ENCODE assay signal across 1 cellular context in the genomic region with DNA sequence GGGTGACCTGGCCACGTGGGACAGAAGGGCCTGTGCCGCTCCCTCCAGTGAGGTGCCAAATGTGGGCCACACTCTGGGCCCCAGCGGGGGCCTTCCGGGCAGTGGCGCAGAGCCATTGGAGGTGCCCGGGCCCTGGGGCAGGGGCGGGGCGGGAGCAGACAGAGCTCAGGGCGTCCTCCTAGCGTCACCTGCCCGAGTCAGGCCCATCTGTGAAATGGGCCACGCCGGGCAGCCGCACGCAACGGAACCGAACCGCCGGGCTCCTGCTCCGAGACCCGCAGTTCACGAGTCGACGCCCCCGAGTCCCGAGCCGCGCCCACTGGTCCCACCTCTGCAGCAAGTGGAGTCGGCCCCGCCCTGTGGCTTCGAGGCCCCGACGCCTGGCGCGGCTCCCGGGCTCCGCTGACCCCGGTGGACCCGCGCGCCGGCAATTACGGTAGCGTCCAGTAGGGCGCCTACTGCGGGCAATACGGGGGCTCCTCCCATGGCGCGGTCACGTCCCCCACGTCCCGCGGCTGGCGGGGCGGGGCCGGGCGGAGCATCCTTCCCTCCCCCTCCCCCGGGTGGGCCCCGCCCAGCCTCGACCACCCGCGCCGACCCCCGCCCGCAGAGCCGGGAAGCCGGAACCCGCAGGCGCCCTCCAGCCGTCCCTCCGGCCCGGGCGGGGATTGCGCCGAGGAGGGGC.
TF ChIP-seq lines count a peak whose summit lies in the region.

No MANE protein-coding gene starts in this region.

TF ChIP-seq in K562, 482 proteins besides CTCF, POLR2A, EP300 and RAD21 (continued from another document and continues in another):
- TF ChIP-seq HNRNPLL (IDR thresholded peaks at IDR 0.05; ENCODE audit: low read depth, low read length, poor library complexity, severe bottlenecking) (peak; percentile 85), ZNF518B (CRISPR knock-in tag; IDR thresholded peaks at IDR 0.05) (no peak), ZNF23 (CRISPR knock-in tag; IDR thresholded peaks at IDR 0.05) (no peak), ZNF76 (CRISPR knock-in tag; IDR thresholded peaks at IDR 0.05; ENCODE audit: borderline replicate concordance) (0 out of 2 replicates have a peak, but pooled peaks have one; percentile 46), C11orf30 (IDR thresholded peaks at IDR 0.05; ENCODE audit: low read depth) (no peak), CREB3 (tag; conservative IDR thresholded peaks at IDR 0.05; ENCODE audit: low read depth) (no peak), CTBP1 (IDR thresholded peaks at IDR 0.05; ENCODE audit: borderline replicate concordance) (peak; percentile 86), ILK (tag; IDR thresholded peaks at IDR 0.05; ENCODE audit: borderline replicate concordance, low read depth) (no peak), FOXJ2 (tag; IDR thresholded peaks at IDR 0.05) (no peak), ZNF57 (CRISPR knock-in tag; IDR thresholded peaks at IDR 0.05) (no peak), NCOA1 (IDR thresholded peaks at IDR 0.05; ENCODE audit: low read depth) (no peak), STAT5A (IDR thresholded peaks at IDR 0.05; ENCODE audit: borderline replicate concordance, low read length) (no peak), SIN3B (IDR thresholded peaks at IDR 0.05; ENCODE audit: low read depth) (no peak), L3MBTL2 (IDR thresholded peaks at IDR 0.05) (peak; percentile 97), BHLHE40 (IDR thresholded peaks at IDR 0.05; ENCODE audit: low read length) (peak; percentile 56; the same call in 1 of the 2 replicates), ZNF764 (CRISPR knock-in tag; IDR thresholded peaks at IDR 0.05; ENCODE audit: low read depth) (no peak), RBFOX2 (IDR thresholded peaks at IDR 0.05; ENCODE audit: low read depth, low read length) (peak; percentile 25; the same call in 1 of the 2 replicates), MIER1 (IDR thresholded peaks at IDR 0.05; ENCODE audit: low read depth) (no peak), DMBX1 (CRISPR knock-in tag; IDR thresholded peaks at IDR 0.05; ENCODE audit: borderline replicate concordance) (no peak), ZNF3 (CRISPR knock-in tag; IDR thresholded peaks at IDR 0.05) (no peak), ZBTB34 (CRISPR knock-in tag; IDR thresholded peaks at IDR 0.05) (no peak), STAT5B (CRISPR knock-in tag; IDR thresholded peaks at IDR 0.05) (no peak), SMAD4 (CRISPR knock-in tag; conservative IDR thresholded peaks at IDR 0.05) (peak; percentile 95), ZBTB8A (IDR thresholded peaks at IDR 0.05; ENCODE audit: partially characterized antibody) (no peak), BMI1 (IDR thresholded peaks at IDR 0.05; ENCODE audit: low read length) (no peak), RBM34 (IDR thresholded peaks at IDR 0.05; ENCODE audit: borderline replicate concordance, insufficient read depth, low read length) (no peak), ZFPM2 (CRISPR knock-in tag; IDR thresholded peaks at IDR 0.05) (no peak), MTF1 (CRISPR knock-in tag; IDR thresholded peaks at IDR 0.05; ENCODE audit: borderline replicate concordance) (no peak), JUN (IDR thresholded peaks at IDR 0.05; ENCODE audit: borderline replicate concordance, low read depth, low read length) (0 out of 2 replicates have a peak, but pooled peaks have one; percentile 9), JUN (CRISPR knock-in tag; IDR thresholded peaks at IDR 0.05; ENCODE audit: borderline replicate concordance) (no peak), ZNF445 (CRISPR knock-in tag; IDR thresholded peaks at IDR 0.05; ENCODE audit: low read depth) (no peak), DDX20 (tag; IDR thresholded peaks at IDR 0.05; ENCODE audit: low read depth) (no peak), ZFP91 (CRISPR knock-in tag; IDR thresholded peaks at IDR 0.05) (no peak), ZNF311 (CRISPR knock-in tag; IDR thresholded peaks at IDR 0.05) (peak; percentile 60; the same call in 1 of the 2 replicates), PCBP2 (IDR thresholded peaks at IDR 0.05; ENCODE audit: low read depth, low read length, poor library complexity, severe bottlenecking) (no peak), RNF2 (IDR thresholded peaks at IDR 0.05) (peak; percentile 94), ZNF561 (CRISPR knock-in tag; conservative IDR thresholded peaks at IDR 0.05) (no peak), KDM4B (IDR thresholded peaks at IDR 0.05; ENCODE audit: borderline replicate concordance in 2 of 2, low read depth in 1 of 2) (0 out of 4 replicates have a peak, but pooled peaks of 1 of the 2 experiments have one; percentile 56), KAT2B (IDR thresholded peaks at IDR 0.05; ENCODE audit: low read depth, low read length) (no peak), RUNX1 (IDR thresholded peaks at IDR 0.05; ENCODE audit: low read depth) (no peak), HMGN3 (IDR thresholded peaks at IDR 0.05; ENCODE audit: borderline replicate concordance, extremely low read depth, insufficient read length, low read depth, low read length) (peak; percentile 79), JUNB (CRISPR knock-in tag; conservative IDR thresholded peaks at IDR 0.05) (no peak)
- TF ChIP-seq, protein P1, sequence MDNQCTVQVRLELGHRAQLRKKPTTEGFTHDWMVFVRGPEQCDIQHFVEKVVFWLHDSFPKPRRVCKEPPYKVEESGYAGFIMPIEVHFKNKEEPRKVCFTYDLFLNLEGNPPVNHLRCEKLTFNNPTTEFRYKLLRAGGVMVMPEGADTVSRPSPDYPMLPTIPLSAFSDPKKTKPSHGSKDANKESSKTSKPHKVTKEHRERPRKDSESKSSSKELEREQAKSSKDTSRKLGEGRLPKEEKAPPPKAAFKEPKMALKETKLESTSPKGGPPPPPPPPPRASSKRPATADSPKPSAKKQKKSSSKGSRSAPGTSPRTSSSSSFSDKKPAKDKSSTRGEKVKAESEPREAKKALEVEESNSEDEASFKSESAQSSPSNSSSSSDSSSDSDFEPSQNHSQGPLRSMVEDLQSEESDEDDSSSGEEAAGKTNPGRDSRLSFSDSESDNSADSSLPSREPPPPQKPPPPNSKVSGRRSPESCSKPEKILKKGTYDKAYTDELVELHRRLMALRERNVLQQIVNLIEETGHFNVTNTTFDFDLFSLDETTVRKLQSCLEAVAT (IDR thresholded peaks at IDR 0.05) = no peak
- TF ChIP-seq, protein P2, sequence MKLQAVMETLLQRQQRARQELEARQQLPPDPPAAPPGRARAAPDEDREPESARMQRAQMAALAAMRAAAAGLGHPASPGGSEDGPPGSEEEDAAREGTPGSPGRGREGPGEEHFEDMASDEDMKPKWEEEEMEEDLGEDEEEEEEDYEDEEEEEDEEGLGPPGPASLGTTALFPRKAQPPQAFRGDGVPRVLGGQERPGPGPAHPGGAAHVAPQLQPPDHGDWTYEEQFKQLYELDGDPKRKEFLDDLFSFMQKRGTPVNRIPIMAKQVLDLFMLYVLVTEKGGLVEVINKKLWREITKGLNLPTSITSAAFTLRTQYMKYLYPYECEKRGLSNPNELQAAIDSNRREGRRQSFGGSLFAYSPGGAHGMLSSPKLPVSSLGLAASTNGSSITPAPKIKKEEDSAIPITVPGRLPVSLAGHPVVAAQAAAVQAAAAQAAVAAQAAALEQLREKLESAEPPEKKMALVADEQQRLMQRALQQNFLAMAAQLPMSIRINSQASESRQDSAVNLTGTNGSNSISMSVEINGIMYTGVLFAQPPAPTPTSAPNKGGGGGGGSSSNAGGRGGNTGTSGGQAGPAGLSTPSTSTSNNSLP (IDR thresholded peaks at IDR 0.05; ENCODE audit: borderline replicate concordance, low read depth, low read length) = no peak
- TF ChIP-seq, protein P3, sequence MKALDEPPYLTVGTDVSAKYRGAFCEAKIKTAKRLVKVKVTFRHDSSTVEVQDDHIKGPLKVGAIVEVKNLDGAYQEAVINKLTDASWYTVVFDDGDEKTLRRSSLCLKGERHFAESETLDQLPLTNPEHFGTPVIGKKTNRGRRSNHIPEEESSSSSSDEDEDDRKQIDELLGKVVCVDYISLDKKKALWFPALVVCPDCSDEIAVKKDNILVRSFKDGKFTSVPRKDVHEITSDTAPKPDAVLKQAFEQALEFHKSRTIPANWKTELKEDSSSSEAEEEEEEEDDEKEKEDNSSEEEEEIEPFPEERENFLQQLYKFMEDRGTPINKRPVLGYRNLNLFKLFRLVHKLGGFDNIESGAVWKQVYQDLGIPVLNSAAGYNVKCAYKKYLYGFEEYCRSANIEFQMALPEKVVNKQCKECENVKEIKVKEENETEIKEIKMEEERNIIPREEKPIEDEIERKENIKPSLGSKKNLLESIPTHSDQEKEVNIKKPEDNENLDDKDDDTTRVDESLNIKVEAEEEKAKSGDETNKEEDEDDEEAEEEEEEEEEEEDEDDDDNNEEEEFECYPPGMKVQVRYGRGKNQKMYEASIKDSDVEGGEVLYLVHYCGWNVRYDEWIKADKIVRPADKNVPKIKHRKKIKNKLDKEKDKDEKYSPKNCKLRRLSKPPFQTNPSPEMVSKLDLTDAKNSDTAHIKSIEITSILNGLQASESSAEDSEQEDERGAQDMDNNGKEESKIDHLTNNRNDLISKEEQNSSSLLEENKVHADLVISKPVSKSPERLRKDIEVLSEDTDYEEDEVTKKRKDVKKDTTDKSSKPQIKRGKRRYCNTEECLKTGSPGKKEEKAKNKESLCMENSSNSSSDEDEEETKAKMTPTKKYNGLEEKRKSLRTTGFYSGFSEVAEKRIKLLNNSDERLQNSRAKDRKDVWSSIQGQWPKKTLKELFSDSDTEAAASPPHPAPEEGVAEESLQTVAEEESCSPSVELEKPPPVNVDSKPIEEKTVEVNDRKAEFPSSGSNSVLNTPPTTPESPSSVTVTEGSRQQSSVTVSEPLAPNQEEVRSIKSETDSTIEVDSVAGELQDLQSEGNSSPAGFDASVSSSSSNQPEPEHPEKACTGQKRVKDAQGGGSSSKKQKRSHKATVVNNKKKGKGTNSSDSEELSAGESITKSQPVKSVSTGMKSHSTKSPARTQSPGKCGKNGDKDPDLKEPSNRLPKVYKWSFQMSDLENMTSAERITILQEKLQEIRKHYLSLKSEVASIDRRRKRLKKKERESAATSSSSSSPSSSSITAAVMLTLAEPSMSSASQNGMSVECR (CRISPR knock-in tag; IDR thresholded peaks at IDR 0.05) = 0 out of 2 replicates have a peak, but pooled peaks have one; percentile 13
- TF ChIP-seq, protein P4, sequence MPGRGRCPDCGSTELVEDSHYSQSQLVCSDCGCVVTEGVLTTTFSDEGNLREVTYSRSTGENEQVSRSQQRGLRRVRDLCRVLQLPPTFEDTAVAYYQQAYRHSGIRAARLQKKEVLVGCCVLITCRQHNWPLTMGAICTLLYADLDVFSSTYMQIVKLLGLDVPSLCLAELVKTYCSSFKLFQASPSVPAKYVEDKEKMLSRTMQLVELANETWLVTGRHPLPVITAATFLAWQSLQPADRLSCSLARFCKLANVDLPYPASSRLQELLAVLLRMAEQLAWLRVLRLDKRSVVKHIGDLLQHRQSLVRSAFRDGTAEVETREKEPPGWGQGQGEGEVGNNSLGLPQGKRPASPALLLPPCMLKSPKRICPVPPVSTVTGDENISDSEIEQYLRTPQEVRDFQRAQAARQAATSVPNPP (IDR thresholded peaks at IDR 0.05; ENCODE audit: borderline replicate concordance, insufficient read depth, insufficient read length) = no peak
